ENCODE assay signal across 8 cellular contexts in the genomic region with DNA sequence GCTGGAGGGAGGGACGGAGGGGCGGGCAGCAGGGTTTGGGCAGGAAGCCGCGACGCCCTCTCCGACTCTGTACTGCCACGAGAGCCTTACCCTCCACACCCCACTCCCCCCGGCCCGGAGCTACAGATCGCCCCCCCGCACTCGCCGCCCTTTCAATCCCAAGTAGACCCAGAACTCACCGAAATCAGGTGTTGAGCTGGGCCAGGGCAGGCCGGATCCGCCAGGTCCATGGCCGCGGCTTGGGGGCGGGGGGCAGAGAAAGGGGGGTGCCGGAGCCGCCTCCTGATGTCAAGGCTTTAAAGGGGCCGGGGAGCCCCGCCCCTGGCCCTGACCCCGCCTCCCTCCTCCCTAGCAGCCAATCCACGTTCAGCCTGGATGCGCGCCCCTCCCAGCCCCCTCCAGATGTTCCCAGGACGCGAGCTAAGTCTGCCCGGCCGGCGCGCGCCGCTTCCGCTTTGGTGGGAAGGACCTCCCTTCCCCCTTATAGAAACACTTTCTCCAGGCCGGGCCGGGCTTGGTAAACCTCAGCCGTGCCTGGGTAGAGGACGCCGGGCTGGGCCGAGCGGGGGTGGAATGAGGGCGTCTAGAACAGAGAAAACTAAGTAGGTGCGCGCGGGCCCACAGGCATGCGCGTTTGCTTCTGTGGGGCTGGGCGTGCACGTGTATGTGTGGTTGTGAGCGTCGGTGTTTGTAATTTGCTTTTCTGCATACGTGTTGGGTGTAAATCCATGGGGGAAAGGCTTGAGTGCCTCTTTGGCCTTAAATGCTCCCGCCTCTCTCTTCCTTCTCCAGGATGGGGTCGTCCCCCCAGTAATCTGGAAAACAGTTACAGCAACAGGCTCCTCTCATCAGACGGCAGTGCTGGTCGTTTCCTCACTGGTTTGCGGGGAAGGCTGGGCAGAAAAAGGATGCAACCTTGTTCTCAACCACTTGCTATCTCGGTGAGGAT.
DNase-seq lines count a peak whose midpoint lies in the region; ATAC-seq and TF ChIP-seq lines count a peak whose summit lies in the region.

A gene with protein sequence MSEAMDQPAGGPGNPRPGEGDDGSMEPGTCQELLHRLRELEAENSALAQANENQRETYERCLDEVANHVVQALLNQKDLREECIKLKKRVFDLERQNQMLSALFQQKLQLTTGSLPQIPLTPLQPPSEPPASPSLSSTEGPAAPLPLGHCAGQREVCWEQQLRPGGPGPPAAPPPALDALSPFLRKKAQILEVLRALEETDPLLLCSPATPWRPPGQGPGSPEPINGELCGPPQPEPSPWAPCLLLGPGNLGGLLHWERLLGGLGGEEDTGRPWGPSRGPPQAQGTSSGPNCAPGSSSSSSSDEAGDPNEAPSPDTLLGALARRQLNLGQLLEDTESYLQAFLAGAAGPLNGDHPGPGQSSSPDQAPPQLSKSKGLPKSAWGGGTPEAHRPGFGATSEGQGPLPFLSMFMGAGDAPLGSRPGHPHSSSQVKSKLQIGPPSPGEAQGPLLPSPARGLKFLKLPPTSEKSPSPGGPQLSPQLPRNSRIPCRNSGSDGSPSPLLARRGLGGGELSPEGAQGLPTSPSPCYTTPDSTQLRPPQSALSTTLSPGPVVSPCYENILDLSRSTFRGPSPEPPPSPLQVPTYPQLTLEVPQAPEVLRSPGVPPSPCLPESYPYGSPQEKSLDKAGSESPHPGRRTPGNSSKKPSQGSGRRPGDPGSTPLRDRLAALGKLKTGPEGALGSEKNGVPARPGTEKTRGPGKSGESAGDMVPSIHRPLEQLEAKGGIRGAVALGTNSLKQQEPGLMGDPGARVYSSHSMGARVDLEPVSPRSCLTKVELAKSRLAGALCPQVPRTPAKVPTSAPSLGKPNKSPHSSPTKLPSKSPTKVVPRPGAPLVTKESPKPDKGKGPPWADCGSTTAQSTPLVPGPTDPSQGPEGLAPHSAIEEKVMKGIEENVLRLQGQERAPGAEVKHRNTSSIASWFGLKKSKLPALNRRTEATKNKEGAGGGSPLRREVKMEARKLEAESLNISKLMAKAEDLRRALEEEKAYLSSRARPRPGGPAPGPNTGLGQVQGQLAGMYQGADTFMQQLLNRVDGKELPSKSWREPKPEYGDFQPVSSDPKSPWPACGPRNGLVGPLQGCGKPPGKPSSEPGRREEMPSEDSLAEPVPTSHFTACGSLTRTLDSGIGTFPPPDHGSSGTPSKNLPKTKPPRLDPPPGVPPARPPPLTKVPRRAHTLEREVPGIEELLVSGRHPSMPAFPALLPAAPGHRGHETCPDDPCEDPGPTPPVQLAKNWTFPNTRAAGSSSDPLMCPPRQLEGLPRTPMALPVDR (N-terminal part only) (minus strand): TSS at position 271 of the 949 bp plus-strand sequence. CDS start 24,369 bp downstream, outside the sequence.

- DNase-seq in AG08395 (ENCODE audit: low spot score) (peak; percentile 99), NCI-H345 (lab: John Stamatoyannopoulos, UW) (peak; percentile 68), islet precursor cell (peak; percentile 100)
- peak; percentile 83 for DNase-seq in activated CD4-positive, CD25-positive, alpha-beta regulatory T cell treated with anti-CD3 and anti-CD28 coated beads, Interleukin-2, amount 50 U/mL, for 16 hours (ENCODE audit: low read depth, low spot score)
- DNase-seq in central memory CD8-positive, alpha-beta T cell (ENCODE audit: low spot score in 2 of 2): peak; percentile 84 to 90
- DNase-seq in stimulated activated CD4-positive, alpha-beta T cell treated with anti-CD3 and anti-CD28 coated beads, Interleukin-12 subunit alpha, Interleukin-12 subunit beta, amount 100 ng/mL, for 4 hours: peak; percentile 92

- peaks cover 38% of the 10 kb centered on the region for H3K4me1 Mint-ChIP-seq in central memory CD8-positive, alpha-beta T cell

- in situ Hi-C loops in GM18951 (cut with MboI; ENCODE audit: low sequenced_read_pairs, unreplicated experiment): no loop called here

- TF ChIP-seq POLR2A in GM18951 (IDR thresholded peaks at IDR 0.05; ENCODE audit: extremely low read depth, insufficient read depth, insufficient read length): peak; percentile 70

- peaks cover 9% of the 10 kb centered on the region for H3K36me3 Mint-ChIP-seq in central memory CD8-positive, alpha-beta T cell (ENCODE audit: insufficient read depth)

- ATAC-seq in HG03196 (IDR thresholded peaks at IDR 0.05; ENCODE audit: unreplicated experiment): peak; percentile 94
- peak; percentile 94 for ATAC-seq in central memory CD8-positive, alpha-beta T cell (replicated peaks; ENCODE audit: extremely low read depth, poor library complexity, severe bottlenecking)

- peak within 1 kb of the TSS; percentile 71 for H3K27ac Mint-ChIP-seq in central memory CD8-positive, alpha-beta T cell (ENCODE audit: low read depth)

- no peaks in the 10 kb centered on the region for H3K9me3 Mint-ChIP-seq in central memory CD8-positive, alpha-beta T cell

- no peaks in the 10 kb centered on the region for H3K27me3 Mint-ChIP-seq in central memory CD8-positive, alpha-beta T cell

- peak within 1 kb of the TSS; percentile 85 for H3K4me3 Mint-ChIP-seq in central memory CD8-positive, alpha-beta T cell

Comparison
In these comparisons a context has a peak if more than half of its experiments do, and no peak if none do; other contexts are left out.
1. Peak in every context shown above with its lines: DNase-seq and ATAC-seq.